ENCODE assay signal across 26 cellular contexts in genomic region chr12:124319368-124320050, GRCh38. TPM values are rescaled to one million over a fixed set of nuclear protein-coding genes. Genes with fewer than 3 reads are reported as not detected.
"Had no signal": no experiment of that assay in that cellular context is flagged by ENCODE, and none has a peak within 500 bp of the region (broad histone marks: within the 10 kb centered on the region; RNA-seq: fewer than 3 reads in every experiment).

No MANE protein-coding gene starts in this region.

- H3K79me2 ChIP-seq: hepatocyte had no signal

- H3K36me3 Mint-ChIP-seq: natural killer cell had no signal

- H3K27me3 ChIP-seq: body of pancreas, hepatocyte, spleen, tibial artery had no signal

- H3K27ac Mint-ChIP-seq: activated naive CD8-positive, alpha-beta T cell treated with anti-CD3 and anti-CD28 coated beads, Interleukin-2, amount 50 U/mL, for 24 hours; natural killer cell; stimulated activated naive CD8-positive, alpha-beta T cell treated with anti-CD3 and anti-CD28 coated beads, Interleukin-15, Interleukin-2, amounts not matched to agents 100 ng/mL and 50 ng/mL, for 24 hours; T-helper 1 cell treated with Interleukin-12 subunit alpha and Interleukin-12 subunit beta and Interleukin-4 antibody, amounts not matched to agents 30 μg/mL and 1 μg/mL, for 36 hours had no signal

- H3K27me3 Mint-ChIP-seq: activated naive CD8-positive, alpha-beta T cell treated with anti-CD3 and anti-CD28 coated beads, Interleukin-2, amount 50 U/mL, for 24 hours; stimulated activated naive CD8-positive, alpha-beta T cell treated with anti-CD3 and anti-CD28 coated beads, Interleukin-15, Interleukin-2, amounts not matched to agents 100 ng/mL and 50 ng/mL, for 24 hours had no signal

- ATAC-seq: activated naive CD8-positive, alpha-beta T cell treated with anti-CD3 and anti-CD28 coated beads, Interleukin-2, amount 50 U/mL, for 24 hours; body of pancreas; esophagus mucosa; left lung; natural killer cell had no signal

- H2AFZ ChIP-seq: hepatocyte had no signal

- H3K9me3 ChIP-seq: prostate gland had no signal

- H3K4me2 ChIP-seq: hepatocyte had no signal

- H3K4me3 ChIP-seq: body of pancreas, hepatocyte, left lung, lung, prostate gland, spleen, tibial artery had no signal

- H3K27ac ChIP-seq: body of pancreas, hepatocyte, left lung, prostate gland, spleen, tibial artery had no signal

- H3K9me3 Mint-ChIP-seq: natural killer cell had no signal

- DNase-seq: activated CD4-positive, alpha-beta T cell treated with anti-CD3 and anti-CD28 coated beads for 4 hours; activated CD4-positive, alpha-beta T cell treated with anti-CD3 and anti-CD28 coated beads, Interleukin-2, amount 50 U/mL, for 48 hours; activated CD4-positive, CD25-positive, alpha-beta regulatory T cell; activated gamma-delta T cell; activated naive CD4-positive, alpha-beta T cell treated with anti-CD3 and anti-CD28 coated beads, Interleukin-2, amount 50 U/mL, for 16 hours; activated naive CD8-positive, alpha-beta T cell treated with anti-CD3 and anti-CD28 coated beads, Interleukin-2, amount 50 U/mL, for 24 hours; body of pancreas; dermis blood vessel endothelial cell; effector CD8-positive, alpha-beta T cell; foreskin melanocyte; immature natural killer cell; kidney glomerular epithelial cell; left lung; midbrain; natural killer cell; spleen; stimulated activated CD4-positive, alpha-beta T cell treated with anti-CD3 and anti-CD28 coated beads, Interleukin-4, amount 100 ng/mL, for 24 hours; T1000; tibial artery had no signal

- H3K4me3 Mint-ChIP-seq: activated naive CD8-positive, alpha-beta T cell treated with anti-CD3 and anti-CD28 coated beads, Interleukin-2, amount 50 U/mL, for 24 hours; immature natural killer cell; natural killer cell; stimulated activated naive CD8-positive, alpha-beta T cell treated with anti-CD3 and anti-CD28 coated beads, Interleukin-15, Interleukin-2, amounts not matched to agents 100 ng/mL and 50 ng/mL, for 24 hours; T-helper 1 cell treated with Interleukin-12 subunit alpha and Interleukin-12 subunit beta and Interleukin-4 antibody, amounts not matched to agents 30 μg/mL and 1 μg/mL, for 36 hours had no signal

- H3K4me1 Mint-ChIP-seq: natural killer cell had no signal

- H3K4me1 ChIP-seq: body of pancreas, left lung, prostate gland, spleen had no signal

RNA-seq across cellular contexts. Expression of gene RFLNA, which starts 24.6 kb away (rescaled TPM):
- total RNA-seq: cardiac septum, esophagus mucosa had no signal
- polyA plus RNA-seq: immature natural killer cell had no signal
